1 cellular context compared by ENCODE assay signal in the genomic region with DNA sequence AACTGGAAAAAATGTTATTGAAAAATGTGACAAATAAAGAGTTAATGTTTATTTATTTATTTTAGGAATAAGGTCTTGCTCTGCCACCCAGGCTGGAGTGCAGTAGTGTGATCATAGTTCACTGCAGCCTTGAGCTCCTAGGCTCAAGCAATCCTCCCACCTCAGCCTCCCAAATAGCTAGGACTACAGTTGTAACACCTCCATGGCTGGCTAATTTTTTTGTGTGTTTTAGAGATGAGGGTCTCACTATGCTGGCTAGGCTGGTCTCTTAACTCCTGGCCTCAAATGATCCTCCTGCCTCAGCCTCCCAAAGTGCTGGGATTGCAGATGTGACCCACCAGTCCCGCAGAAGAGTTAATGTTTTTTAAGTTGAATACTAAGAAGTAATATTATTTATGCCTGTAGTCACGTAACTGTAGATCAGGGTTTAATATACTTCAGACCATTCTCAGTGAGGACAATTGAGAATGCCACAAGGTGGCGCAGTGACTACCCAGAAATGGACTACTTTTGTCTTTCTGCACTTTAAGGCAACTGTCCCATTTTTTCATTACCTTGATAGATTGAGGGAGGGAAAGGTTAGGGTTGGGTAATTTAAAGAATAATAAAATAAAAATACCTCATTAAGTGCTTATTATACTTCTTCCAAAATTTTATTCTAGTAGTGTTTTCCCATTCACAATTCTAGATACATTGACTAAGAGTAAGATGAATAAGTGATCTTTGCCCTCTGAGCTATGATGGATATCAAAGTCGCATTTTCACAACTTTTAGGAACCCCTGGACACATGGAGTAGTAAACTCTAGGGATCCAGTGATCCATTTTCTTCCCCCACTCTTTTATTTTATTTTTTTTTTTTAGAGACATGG.
TF ChIP-seq lines count a peak whose summit lies in the region.

No MANE protein-coding gene starts in this region.

TF ChIP-seq in HCT116, 20 proteins besides CTCF, POLR2A, EP300 and RAD21:
- TF ChIP-seq SP1 (IDR thresholded peaks at IDR 0.05; ENCODE audit: low read depth) (no peak), POLR2AphosphoS5 (IDR thresholded peaks at IDR 0.05; ENCODE audit: low read depth, low read length) (no peak), EZH2phosphoT487 (IDR thresholded peaks at IDR 0.05; ENCODE audit: borderline replicate concordance) (no peak), JUND (IDR thresholded peaks at IDR 0.05) (no peak), ZNF274 (IDR thresholded peaks at IDR 0.05; ENCODE audit: low read depth, low read length) (no peak), CEBPB (IDR thresholded peaks at IDR 0.05; ENCODE audit: low read depth) (no peak), EGR1 (IDR thresholded peaks at IDR 0.05; ENCODE audit: low read depth) (no peak), EZH2 (IDR thresholded peaks at IDR 0.05) (no peak), YY1 (IDR thresholded peaks at IDR 0.05; ENCODE audit: extremely low read depth, insufficient replicate concordance, low read depth, low read length) (no peak)
- TF ChIP-seq, protein P1, sequence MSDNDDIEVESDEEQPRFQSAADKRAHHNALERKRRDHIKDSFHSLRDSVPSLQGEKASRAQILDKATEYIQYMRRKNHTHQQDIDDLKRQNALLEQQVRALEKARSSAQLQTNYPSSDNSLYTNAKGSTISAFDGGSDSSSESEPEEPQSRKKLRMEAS (IDR thresholded peaks at IDR 0.05): no peak
- TF ChIP-seq, protein P2, sequence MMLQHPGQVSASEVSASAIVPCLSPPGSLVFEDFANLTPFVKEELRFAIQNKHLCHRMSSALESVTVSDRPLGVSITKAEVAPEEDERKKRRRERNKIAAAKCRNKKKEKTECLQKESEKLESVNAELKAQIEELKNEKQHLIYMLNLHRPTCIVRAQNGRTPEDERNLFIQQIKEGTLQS (IDR thresholded peaks at IDR 0.05): no peak
- TF ChIP-seq, protein P3, sequence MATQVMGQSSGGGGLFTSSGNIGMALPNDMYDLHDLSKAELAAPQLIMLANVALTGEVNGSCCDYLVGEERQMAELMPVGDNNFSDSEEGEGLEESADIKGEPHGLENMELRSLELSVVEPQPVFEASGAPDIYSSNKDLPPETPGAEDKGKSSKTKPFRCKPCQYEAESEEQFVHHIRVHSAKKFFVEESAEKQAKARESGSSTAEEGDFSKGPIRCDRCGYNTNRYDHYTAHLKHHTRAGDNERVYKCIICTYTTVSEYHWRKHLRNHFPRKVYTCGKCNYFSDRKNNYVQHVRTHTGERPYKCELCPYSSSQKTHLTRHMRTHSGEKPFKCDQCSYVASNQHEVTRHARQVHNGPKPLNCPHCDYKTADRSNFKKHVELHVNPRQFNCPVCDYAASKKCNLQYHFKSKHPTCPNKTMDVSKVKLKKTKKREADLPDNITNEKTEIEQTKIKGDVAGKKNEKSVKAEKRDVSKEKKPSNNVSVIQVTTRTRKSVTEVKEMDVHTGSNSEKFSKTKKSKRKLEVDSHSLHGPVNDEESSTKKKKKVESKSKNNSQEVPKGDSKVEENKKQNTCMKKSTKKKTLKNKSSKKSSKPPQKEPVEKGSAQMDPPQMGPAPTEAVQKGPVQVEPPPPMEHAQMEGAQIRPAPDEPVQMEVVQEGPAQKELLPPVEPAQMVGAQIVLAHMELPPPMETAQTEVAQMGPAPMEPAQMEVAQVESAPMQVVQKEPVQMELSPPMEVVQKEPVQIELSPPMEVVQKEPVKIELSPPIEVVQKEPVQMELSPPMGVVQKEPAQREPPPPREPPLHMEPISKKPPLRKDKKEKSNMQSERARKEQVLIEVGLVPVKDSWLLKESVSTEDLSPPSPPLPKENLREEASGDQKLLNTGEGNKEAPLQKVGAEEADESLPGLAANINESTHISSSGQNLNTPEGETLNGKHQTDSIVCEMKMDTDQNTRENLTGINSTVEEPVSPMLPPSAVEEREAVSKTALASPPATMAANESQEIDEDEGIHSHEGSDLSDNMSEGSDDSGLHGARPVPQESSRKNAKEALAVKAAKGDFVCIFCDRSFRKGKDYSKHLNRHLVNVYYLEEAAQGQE (IDR thresholded peaks at IDR 0.05; ENCODE audit: low read depth): no peak
